8 cellular contexts compared by ENCODE assay signal in genomic region chr5:149345147-149345891, GRCh38. TPM values are rescaled to one million over a fixed set of nuclear protein-coding genes. Genes with fewer than 3 reads are reported as not detected.
DNase-seq lines count a peak whose midpoint lies in the region; ATAC-seq and TF ChIP-seq lines count a peak whose summit lies in the region.

TSS of gene GRPEL2 (plus strand) at chr5:149345499. CDS start at chr5:149345540, 41 bp downstream.

- peak within 1 kb of the TSS; percentile 89 for H3K27ac ChIP-seq in caudate nucleus (ENCODE audit: low read depth, low read length)

- H3K27ac Mint-ChIP-seq in WTC11: peak within 1 kb of the TSS; percentile 90

- no peaks in the 10 kb centered on the region for H3K9me3 Mint-ChIP-seq in WTC11

- POLR2A ChIA-PET in AG04449 (lab: Yijun Ruan, JAX) (interaction anchor here (0.7 to 2.4 kb wide), 8 partner anchors 10 to 61 kb away, joined by 3 to 19 read pairs (median 5); partner anchors contain the start of gene PCYOX1L), WTC11 (lab: Charles Lee) (interaction anchor here (0.7 to 1.5 kb wide), 5 partner anchors 12 to 214 kb away, joined by 3 to 16 read pairs (median 4); partner anchors contain the start of gene PCYOX1L)

- peaks cover 20% of the 10 kb centered on the region for H3K4me1 Mint-ChIP-seq in WTC11

- peaks cover 13% of the 10 kb centered on the region for H3K27me3 Mint-ChIP-seq in WTC11 (ENCODE audit: low read depth)

- peak within 1 kb of the TSS; percentile 97 for H3K4me3 ChIP-seq in AG04449 (ENCODE audit: low read depth, low read length)

- peak within 1 kb of the TSS; percentile 89 for H3K4me3 Mint-ChIP-seq in WTC11

- CTCF ChIA-PET in AG04449 (lab: Yijun Ruan, JAX): interaction anchor here (0.7 to 18.7 kb wide), 16 partner anchors 10 to 220 kb away, joined by 3 to 308 read pairs (median 4); partner anchors contain the start of genes ABLIM3 and PCYOX1L
- CTCF ChIA-PET in WTC11 (lab: Charles Lee): interaction anchor here (0.6 to 3.0 kb wide), 11 partner anchors 10 to 942 kb away, joined by 3 to 15 read pairs (median 4); partner anchors contain the start of gene PCYOX1L

- ATAC-seq in GM18873 (IDR thresholded peaks at IDR 0.05; ENCODE audit: low FRiP score, unreplicated experiment) (peak; percentile 93), HG03139 (IDR thresholded peaks at IDR 0.05; ENCODE audit: unreplicated experiment) (peak; percentile 98), WTC11 (peak; percentile 97)

- H3K36me3 Mint-ChIP-seq in WTC11: peaks cover 35% of the 10 kb centered on the region

- TF ChIP-seq CTCF in AG04449 (IDR thresholded peaks at IDR 0.05; ENCODE audit: insufficient read depth, low read length, missing control alignments): no peak
- TF ChIP-seq CTCF in WTC11 (IDR thresholded peaks at IDR 0.05): no peak

- DNase-seq in AG04449 (ENCODE audit: low read depth, low spot score): peak; percentile 82
- peak; percentile 98 for DNase-seq in NCI-H226
- peak; percentile 94 for DNase-seq in WTC11 (ENCODE audit: low spot score)
- peak; percentile 41 to 97 (median 92) for DNase-seq in caudate nucleus (lab: John Stamatoyannopoulos, UW)
- peak; percentile 98 for DNase-seq in inferior parietal cortex (ENCODE audit: extremely low spot score)
- DNase-seq in stimulated activated CD4-positive, alpha-beta T cell treated with anti-CD3 and anti-CD28 coated beads, Interleukin-12 subunit alpha, Interleukin-12 subunit beta, amount 100 ng/mL, for 24 hours (ENCODE audit: low read depth in 2 of 2): peak; percentile 91

TF ChIP-seq in WTC11, 78 proteins besides CTCF, POLR2A, EP300 and RAD21 (continues in another document):
- TF ChIP-seq HMGXB4 (CRISPR knock-in tag; IDR thresholded peaks at IDR 0.05) (no peak; the same call in 1 of the 2 replicates), MYBL2 (CRISPR knock-in tag; IDR thresholded peaks at IDR 0.05) (peak; percentile 85; the same call in 1 of the 2 replicates), ZNF416 (CRISPR knock-in tag; IDR thresholded peaks at IDR 0.05) (peak; percentile 61; the same call in 1 of the 2 replicates), FOXJ3 (CRISPR knock-in tag; IDR thresholded peaks at IDR 0.05; ENCODE audit: borderline replicate concordance) (0 out of 2 replicates have a peak, but pooled peaks have one; percentile 57), RELA (CRISPR knock-in tag; IDR thresholded peaks at IDR 0.05; ENCODE audit: borderline replicate concordance) (peak; percentile 82; the same call in 1 of the 2 replicates), IRF2 (CRISPR knock-in tag; IDR thresholded peaks at IDR 0.05; ENCODE audit: borderline replicate concordance, low read depth) (no peak), E2F1 (CRISPR knock-in tag; IDR thresholded peaks at IDR 0.05) (no peak), CREB1 (CRISPR knock-in tag; IDR thresholded peaks at IDR 0.05) (no peak), TEAD4 (CRISPR knock-in tag; IDR thresholded peaks at IDR 0.05) (no peak), ZNF671 (CRISPR knock-in tag; IDR thresholded peaks at IDR 0.05) (no peak), ELF4 (CRISPR knock-in tag; IDR thresholded peaks at IDR 0.05; ENCODE audit: low read depth) (no peak), FOXK1 (CRISPR knock-in tag; IDR thresholded peaks at IDR 0.05) (peak; percentile 89; the same call in 1 of the 2 replicates), TEAD1 (CRISPR knock-in tag; IDR thresholded peaks at IDR 0.05) (0 out of 2 replicates have a peak, but pooled peaks have one; percentile 81), SMAD3 (CRISPR knock-in tag; IDR thresholded peaks at IDR 0.05; ENCODE audit: borderline replicate concordance) (peak; percentile 60; the same call in 1 of the 2 replicates), PREB (CRISPR knock-in tag; IDR thresholded peaks at IDR 0.05; ENCODE audit: borderline replicate concordance) (0 out of 2 replicates have a peak, but pooled peaks have one; percentile 64), MXD4 (CRISPR knock-in tag; IDR thresholded peaks at IDR 0.05; ENCODE audit: borderline replicate concordance) (no peak), MAX (CRISPR knock-in tag; IDR thresholded peaks at IDR 0.05) (peak; percentile 94), NR1H2 (CRISPR knock-in tag; IDR thresholded peaks at IDR 0.05) (no peak), CDX4 (CRISPR knock-in tag; IDR thresholded peaks at IDR 0.05; ENCODE audit: borderline replicate concordance) (no peak), TP53 (CRISPR knock-in tag; IDR thresholded peaks at IDR 0.05) (no peak), ERG (CRISPR knock-in tag; IDR thresholded peaks at IDR 0.05) (no peak), ETV6 (CRISPR knock-in tag; IDR thresholded peaks at IDR 0.05) (peak; percentile 97)
- TF ChIP-seq, protein P1, sequence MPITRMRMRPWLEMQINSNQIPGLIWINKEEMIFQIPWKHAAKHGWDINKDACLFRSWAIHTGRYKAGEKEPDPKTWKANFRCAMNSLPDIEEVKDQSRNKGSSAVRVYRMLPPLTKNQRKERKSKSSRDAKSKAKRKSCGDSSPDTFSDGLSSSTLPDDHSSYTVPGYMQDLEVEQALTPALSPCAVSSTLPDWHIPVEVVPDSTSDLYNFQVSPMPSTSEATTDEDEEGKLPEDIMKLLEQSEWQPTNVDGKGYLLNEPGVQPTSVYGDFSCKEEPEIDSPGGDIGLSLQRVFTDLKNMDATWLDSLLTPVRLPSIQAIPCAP (CRISPR knock-in tag; IDR thresholded peaks at IDR 0.05): peak; percentile 58; the same call in 1 of the 2 replicates
- TF ChIP-seq, protein P2, sequence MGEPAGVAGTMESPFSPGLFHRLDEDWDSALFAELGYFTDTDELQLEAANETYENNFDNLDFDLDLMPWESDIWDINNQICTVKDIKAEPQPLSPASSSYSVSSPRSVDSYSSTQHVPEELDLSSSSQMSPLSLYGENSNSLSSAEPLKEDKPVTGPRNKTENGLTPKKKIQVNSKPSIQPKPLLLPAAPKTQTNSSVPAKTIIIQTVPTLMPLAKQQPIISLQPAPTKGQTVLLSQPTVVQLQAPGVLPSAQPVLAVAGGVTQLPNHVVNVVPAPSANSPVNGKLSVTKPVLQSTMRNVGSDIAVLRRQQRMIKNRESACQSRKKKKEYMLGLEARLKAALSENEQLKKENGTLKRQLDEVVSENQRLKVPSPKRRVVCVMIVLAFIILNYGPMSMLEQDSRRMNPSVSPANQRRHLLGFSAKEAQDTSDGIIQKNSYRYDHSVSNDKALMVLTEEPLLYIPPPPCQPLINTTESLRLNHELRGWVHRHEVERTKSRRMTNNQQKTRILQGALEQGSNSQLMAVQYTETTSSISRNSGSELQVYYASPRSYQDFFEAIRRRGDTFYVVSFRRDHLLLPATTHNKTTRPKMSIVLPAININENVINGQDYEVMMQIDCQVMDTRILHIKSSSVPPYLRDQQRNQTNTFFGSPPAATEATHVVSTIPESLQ (CRISPR knock-in tag; IDR thresholded peaks at IDR 0.05): no peak

RNA-seq across cellular contexts. Expression of gene GRPEL2, which starts in this region (rescaled TPM):
- 35.3 to 48.6 TPM (median 35.5 TPM) in 3 replicates for total RNA-seq in WTC11 (2021)

Comparison
In these comparisons a context has a peak if more than half of its experiments do, and no peak if none do; other contexts are left out.
1. Peak in every context shown above with its lines: DNase-seq, ATAC-seq, H3K4me3 ChIP-seq and H3K27ac ChIP-seq.